ENCODE assay signal across 8 cellular contexts in genomic region chr5:172910828-172911627, GRCh38. TPM values are rescaled to one million over a fixed set of nuclear protein-coding genes. Genes with fewer than 3 reads are reported as not detected.
DNase-seq lines count a peak whose midpoint lies in the region; TF ChIP-seq lines count a peak whose summit lies in the region.

No MANE protein-coding gene starts in this region.

- POLR2A ChIA-PET in AG04450 (lab: Yijun Ruan, JAX) = interaction anchor here (1.0 to 3.4 kb wide), 6 partner anchors 9 to 146 kb away, joined by 3 to 44 read pairs (median 9); partner anchors contain the start of gene DUSP1

- DNase-seq in AG04450 (ENCODE audit: low read depth, low spot score) (no peak), NCI-H69 (lab: John Stamatoyannopoulos, UW) (peak; percentile 53), cardiac fibroblast (ENCODE audit: low read depth in 2 of 2) (peak; percentile 93 to 99), lung microvascular endothelial cell (ENCODE audit: low read depth in 2 of 2) (peak; percentile 92 to 98), ureter (ENCODE audit: low spot score) (peak; percentile 73), NCI-H1105 (lab: John Stamatoyannopoulos, UW) (no peak), Kasumi-1 (lab: John Stamatoyannopoulos, UW) (no peak)

- CTCF ChIA-PET in AG04450 (lab: Charles Lee) = interaction anchor here (1.2 to 1.5 kb wide), 3 partner anchors 18 to 194 kb away, joined by 3 to 6 read pairs (median 3); no protein-coding TSS in a partner anchor

- no peaks in the 10 kb centered on the region for H3K27me3 ChIP-seq in AG04450 (ENCODE audit: control insufficient read depth, insufficient read depth, low read length)

- TF ChIP-seq CTCF in AG04450 (IDR thresholded peaks at IDR 0.05; ENCODE audit: low read depth, low read length) (peak; percentile 35), GM12874 (IDR thresholded peaks at IDR 0.05; ENCODE audit: insufficient read depth, low read depth, low read length) (peak; percentile 48), cardiac fibroblast (IDR thresholded peaks at IDR 0.05; ENCODE audit: low read depth, low read length) (peak; percentile 50)

- peak overlapping the region; percentile 94 for H3K27ac ChIP-seq in AG04450 (ENCODE audit: low read depth, low read length)

- H3K4me3 ChIP-seq in AG04450 (ENCODE audit: low read depth, low read length) = no peak overlapping the region
- no peak overlapping the region for H3K4me3 ChIP-seq in cardiac fibroblast (replicated peaks in 1 of 2; ENCODE audit: low read depth in 2 of 2, low read length in 2 of 2)

- H3K9me3 ChIP-seq in AG04450 (ENCODE audit: control insufficient read depth, insufficient read depth, low read length) = no peaks in the 10 kb centered on the region

RNA-seq across cellular contexts. Expression of gene RPL26L1, which starts 48.2 kb away (rescaled TPM):
- polyA plus RNA-seq in AG04450 (2011; rRNA removed) = 83.5 and 88.2 TPM in 2 replicates
- 45.7 and 50.0 TPM in 2 replicates for polyA minus RNA-seq in AG04450 (2011; rRNA and poly(A)+ RNA removed)
- total RNA-seq in lung microvascular endothelial cell (27.2 and 28.4 TPM in 2 replicates), ureter (26.2 TPM)

Comparison
In these comparisons a context has a peak if more than half of its experiments do, and no peak if none do; other contexts are left out.
1. DNase-seq: peak in NCI-H69 (single experiment), cardiac fibroblast (2 of 2), lung microvascular endothelial cell (2 of 2) and ureter (single experiment); none in AG04450 (single experiment), NCI-H1105 (single experiment) and Kasumi-1 (0 of 2).
2. Peak in every context shown above with its lines, with median percentiles within 50 percentile points of each other: CTCF ChIP-seq.